In the genomic region with DNA sequence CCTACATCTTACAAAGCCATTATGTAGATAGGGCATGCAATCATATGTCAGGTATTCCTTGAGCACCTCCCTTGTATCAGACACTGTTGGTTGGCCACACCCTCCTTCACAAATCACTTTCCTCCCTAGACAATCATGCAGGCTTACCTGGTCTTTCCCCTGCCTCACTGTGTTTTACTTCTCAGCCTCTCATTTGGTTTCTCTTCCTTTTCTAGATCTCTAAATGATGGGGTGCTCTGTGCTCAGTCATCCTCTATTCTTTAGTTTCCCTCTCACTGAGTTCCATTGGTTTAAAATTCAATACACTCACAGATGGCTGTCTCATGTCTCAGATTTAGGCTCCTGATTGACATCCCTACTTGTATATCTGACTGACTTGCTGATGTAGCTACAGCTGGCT, we compare ENCODE assay signal across 1 cellular context.
TF ChIP-seq lines count a peak whose summit lies in the region.

No MANE protein-coding gene starts in this region.

TF ChIP-seq in GM12878, 131 proteins besides CTCF, POLR2A, EP300 and RAD21 (continued from another document):
- TF ChIP-seq BCLAF1 (IDR thresholded peaks at IDR 0.05) (no peak), TBL1XR1 (IDR thresholded peaks at IDR 0.05; ENCODE audit: low read depth, low read length) (no peak), SMAD1 (IDR thresholded peaks at IDR 0.05; ENCODE audit: low read depth, partially characterized antibody) (no peak), HDAC2 (IDR thresholded peaks at IDR 0.05) (no peak), CEBPB (IDR thresholded peaks at IDR 0.05; ENCODE audit: borderline replicate concordance in 1 of 2, low read depth in 2 of 2, low read length in 2 of 2) (no peak), CREM (IDR thresholded peaks at IDR 0.05; ENCODE audit: low read depth) (peak; percentile 41; the same call in 1 of the 2 replicates), CEBPZ (IDR thresholded peaks at IDR 0.05; ENCODE audit: low read depth, low read length) (no peak), YBX1 (IDR thresholded peaks at IDR 0.05) (no peak), CHD2 (IDR thresholded peaks at IDR 0.05; ENCODE audit: borderline replicate concordance, low read depth, low read length) (no peak), PAX5 (IDR thresholded peaks at IDR 0.05; ENCODE audit: borderline replicate concordance, low read depth, low read length) (peak; percentile 58; the same call in 1 of the 2 replicates), NFIC (IDR thresholded peaks at IDR 0.05; ENCODE audit: low read depth, low read length) (0 out of 2 replicates have a peak, but pooled peaks have one; percentile 52), WRNIP1 (IDR thresholded peaks at IDR 0.05; ENCODE audit: borderline replicate concordance, low read depth, low read length) (no peak), BRCA1 (IDR thresholded peaks at IDR 0.05; ENCODE audit: low read depth, low read length) (no peak), NFYA (IDR thresholded peaks at IDR 0.05; ENCODE audit: borderline replicate concordance, low read depth, low read length) (no peak), SREBF2 (IDR thresholded peaks at IDR 0.05; ENCODE audit: low read length) (no peak), BACH1 (IDR thresholded peaks at IDR 0.05; ENCODE audit: borderline replicate concordance) (0 out of 2 replicates have a peak, but pooled peaks have one; percentile 44), ZBED1 (IDR thresholded peaks at IDR 0.05; ENCODE audit: borderline replicate concordance) (no peak), ZNF274 (IDR thresholded peaks at IDR 0.05; ENCODE audit: insufficient read depth, insufficient read length) (no peak), RB1 (IDR thresholded peaks at IDR 0.05; ENCODE audit: borderline replicate concordance) (no peak), SIX5 (IDR thresholded peaks at IDR 0.05; ENCODE audit: low read depth, low read length, severe bottlenecking) (no peak), SUPT20H (IDR thresholded peaks at IDR 0.05; ENCODE audit: borderline replicate concordance, control insufficient read depth, low read depth, low read length) (no peak), YY1 (IDR thresholded peaks at IDR 0.05; ENCODE audit: low read depth, low read length) (no peak)
- TF ChIP-seq, protein P1, sequence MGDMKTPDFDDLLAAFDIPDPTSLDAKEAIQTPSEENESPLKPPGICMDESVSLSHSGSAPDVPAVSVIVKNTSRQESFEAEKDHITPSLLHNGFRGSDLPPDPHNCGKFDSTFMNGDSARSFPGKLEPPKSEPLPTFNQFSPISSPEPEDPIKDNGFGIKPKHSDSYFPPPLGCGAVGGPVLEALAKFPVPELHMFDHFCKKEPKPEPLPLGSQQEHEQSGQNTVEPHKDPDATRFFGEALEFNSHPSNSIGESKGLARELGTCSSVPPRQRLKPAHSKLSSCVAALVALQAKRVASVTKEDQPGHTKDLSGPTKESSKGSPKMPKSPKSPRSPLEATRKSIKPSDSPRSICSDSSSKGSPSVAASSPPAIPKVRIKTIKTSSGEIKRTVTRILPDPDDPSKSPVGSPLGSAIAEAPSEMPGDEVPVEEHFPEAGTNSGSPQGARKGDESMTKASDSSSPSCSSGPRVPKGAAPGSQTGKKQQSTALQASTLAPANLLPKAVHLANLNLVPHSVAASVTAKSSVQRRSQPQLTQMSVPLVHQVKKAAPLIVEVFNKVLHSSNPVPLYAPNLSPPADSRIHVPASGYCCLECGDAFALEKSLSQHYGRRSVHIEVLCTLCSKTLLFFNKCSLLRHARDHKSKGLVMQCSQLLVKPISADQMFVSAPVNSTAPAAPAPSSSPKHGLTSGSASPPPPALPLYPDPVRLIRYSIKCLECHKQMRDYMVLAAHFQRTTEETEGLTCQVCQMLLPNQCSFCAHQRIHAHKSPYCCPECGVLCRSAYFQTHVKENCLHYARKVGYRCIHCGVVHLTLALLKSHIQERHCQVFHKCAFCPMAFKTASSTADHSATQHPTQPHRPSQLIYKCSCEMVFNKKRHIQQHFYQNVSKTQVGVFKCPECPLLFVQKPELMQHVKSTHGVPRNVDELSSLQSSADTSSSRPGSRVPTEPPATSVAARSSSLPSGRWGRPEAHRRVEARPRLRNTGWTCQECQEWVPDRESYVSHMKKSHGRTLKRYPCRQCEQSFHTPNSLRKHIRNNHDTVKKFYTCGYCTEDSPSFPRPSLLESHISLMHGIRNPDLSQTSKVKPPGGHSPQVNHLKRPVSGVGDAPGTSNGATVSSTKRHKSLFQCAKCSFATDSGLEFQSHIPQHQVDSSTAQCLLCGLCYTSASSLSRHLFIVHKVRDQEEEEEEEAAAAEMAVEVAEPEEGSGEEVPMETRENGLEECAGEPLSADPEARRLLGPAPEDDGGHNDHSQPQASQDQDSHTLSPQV (IDR thresholded peaks at IDR 0.05) = no peak
- TF ChIP-seq, protein P2, sequence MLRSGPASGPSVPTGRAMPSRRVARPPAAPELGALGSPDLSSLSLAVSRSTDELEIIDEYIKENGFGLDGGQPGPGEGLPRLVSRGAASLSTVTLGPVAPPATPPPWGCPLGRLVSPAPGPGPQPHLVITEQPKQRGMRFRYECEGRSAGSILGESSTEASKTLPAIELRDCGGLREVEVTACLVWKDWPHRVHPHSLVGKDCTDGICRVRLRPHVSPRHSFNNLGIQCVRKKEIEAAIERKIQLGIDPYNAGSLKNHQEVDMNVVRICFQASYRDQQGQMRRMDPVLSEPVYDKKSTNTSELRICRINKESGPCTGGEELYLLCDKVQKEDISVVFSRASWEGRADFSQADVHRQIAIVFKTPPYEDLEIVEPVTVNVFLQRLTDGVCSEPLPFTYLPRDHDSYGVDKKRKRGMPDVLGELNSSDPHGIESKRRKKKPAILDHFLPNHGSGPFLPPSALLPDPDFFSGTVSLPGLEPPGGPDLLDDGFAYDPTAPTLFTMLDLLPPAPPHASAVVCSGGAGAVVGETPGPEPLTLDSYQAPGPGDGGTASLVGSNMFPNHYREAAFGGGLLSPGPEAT (IDR thresholded peaks at IDR 0.05; ENCODE audit: low read depth) = peak; percentile 18; the same call in 1 of the 2 replicates
- TF ChIP-seq, protein P3, sequence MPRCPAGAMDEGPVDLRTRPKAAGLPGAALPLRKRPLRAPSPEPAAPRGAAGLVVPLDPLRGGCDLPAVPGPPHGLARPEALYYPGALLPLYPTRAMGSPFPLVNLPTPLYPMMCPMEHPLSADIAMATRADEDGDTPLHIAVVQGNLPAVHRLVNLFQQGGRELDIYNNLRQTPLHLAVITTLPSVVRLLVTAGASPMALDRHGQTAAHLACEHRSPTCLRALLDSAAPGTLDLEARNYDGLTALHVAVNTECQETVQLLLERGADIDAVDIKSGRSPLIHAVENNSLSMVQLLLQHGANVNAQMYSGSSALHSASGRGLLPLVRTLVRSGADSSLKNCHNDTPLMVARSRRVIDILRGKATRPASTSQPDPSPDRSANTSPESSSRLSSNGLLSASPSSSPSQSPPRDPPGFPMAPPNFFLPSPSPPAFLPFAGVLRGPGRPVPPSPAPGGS (IDR thresholded peaks at IDR 0.05; ENCODE audit: borderline replicate concordance, insufficient read depth, low read depth, low read length, poor library complexity, severe bottlenecking) = no peak
- TF ChIP-seq, protein P4, sequence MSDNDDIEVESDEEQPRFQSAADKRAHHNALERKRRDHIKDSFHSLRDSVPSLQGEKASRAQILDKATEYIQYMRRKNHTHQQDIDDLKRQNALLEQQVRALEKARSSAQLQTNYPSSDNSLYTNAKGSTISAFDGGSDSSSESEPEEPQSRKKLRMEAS (IDR thresholded peaks at IDR 0.05; ENCODE audit: low read depth, low read length) = no peak
